In genomic region chr3:171165986-171166385, GRCh38 we compare ENCODE assay signal across 11 cellular contexts.
DNase-seq lines count a peak whose midpoint lies in the region; ATAC-seq and TF ChIP-seq lines count a peak whose summit lies in the region.
"Had no signal": no experiment of that assay in that cellular context is flagged by ENCODE, and none has a peak within 500 bp of the region (broad histone marks: within the 10 kb centered on the region; RNA-seq: fewer than 3 reads in every experiment).

No MANE protein-coding gene starts in this region.

- no peaks in the 10 kb centered on the region for H3F3A ChIP-seq in neural progenitor cell (ENCODE audit: low read depth)

- no peaks in the 10 kb centered on the region for H4K20me1 ChIP-seq in neural progenitor cell (ENCODE audit: low read depth)

- peaks cover 19% of the 10 kb centered on the region for H3K4me1 Mint-ChIP-seq in activated CD8-positive, alpha-beta memory T cell treated with anti-CD3 and anti-CD28 coated beads, Interleukin-2, amount 10 ng/mL, durations not matched to agents 7 days and 5 days
- peaks cover 24% of the 10 kb centered on the region for H3K4me1 Mint-ChIP-seq in activated CD4-positive, alpha-beta memory T cell treated with anti-CD3 and anti-CD28 coated beads for 36 hours (ENCODE audit: low read depth)
- H3K4me1 Mint-ChIP-seq in neural progenitor cell = peaks cover 10% of the 10 kb centered on the region

- intact Hi-C loops in activated CD4-positive, alpha-beta memory T cell treated with anti-CD3 and anti-CD28 coated beads for 36 hours (cut with micrococcal nuclease) = loop anchor here (1.0 to 10.0 kb wide), 4 partner anchors 19 to 1179 kb away; no protein-coding TSS in a partner anchor

- CTCF ChIA-PET in activated CD8-positive, alpha-beta memory T cell treated with anti-CD3 and anti-CD28 coated beads, Interleukin-2, amount 10 ng/mL, durations not matched to agents 7 days and 5 days (lab: Charles Lee) = interaction anchor here (1.2 to 1.3 kb wide), 2 partner anchors 400 to 606 kb away, joined by 4 read pairs; no protein-coding TSS in a partner anchor
- CTCF ChIA-PET in activated CD4-positive, alpha-beta memory T cell treated with anti-CD3 and anti-CD28 coated beads for 36 hours (lab: Charles Lee) = interaction anchor here (0.9 to 2.3 kb wide), 4 partner anchors 21 to 400 kb away, joined by 3 to 21 read pairs (median 4); no protein-coding TSS in a partner anchor

- no peak for TF ChIP-seq CTCF in neural progenitor cell (IDR thresholded peaks at IDR 0.05)

- no peak overlapping the region for H3K4me2 ChIP-seq in neural progenitor cell

- H3K27me3 ChIP-seq in neural progenitor cell = no peaks in the 10 kb centered on the region

- no peaks in the 10 kb centered on the region for H3K27me3 Mint-ChIP-seq in activated CD8-positive, alpha-beta memory T cell treated with anti-CD3 and anti-CD28 coated beads, Interleukin-2, amount 10 ng/mL, durations not matched to agents 7 days and 5 days
- H3K27me3 Mint-ChIP-seq in activated CD4-positive, alpha-beta memory T cell treated with anti-CD3 and anti-CD28 coated beads for 36 hours = no peaks in the 10 kb centered on the region
- H3K27me3 Mint-ChIP-seq in neural progenitor cell (ENCODE audit: insufficient read depth, low read depth) = no peaks in the 10 kb centered on the region

- H3K27ac ChIP-seq in neural progenitor cell = no peak overlapping the region
- H3K27ac ChIP-seq: WERI-Rb-1 had no signal

- H3K79me2 ChIP-seq in neural progenitor cell (ENCODE audit: low read depth) = no peaks in the 10 kb centered on the region

- peaks cover 7% of the 10 kb centered on the region for H3K9me3 Mint-ChIP-seq in activated CD8-positive, alpha-beta memory T cell treated with anti-CD3 and anti-CD28 coated beads, Interleukin-2, amount 10 ng/mL, durations not matched to agents 7 days and 5 days (ENCODE audit: low read depth)
- H3K9me3 Mint-ChIP-seq in activated CD4-positive, alpha-beta memory T cell treated with anti-CD3 and anti-CD28 coated beads for 36 hours = peaks cover 5% of the 10 kb centered on the region
- H3K9me3 Mint-ChIP-seq in neural progenitor cell = peaks cover 14% of the 10 kb centered on the region

- no peak overlapping the region for H3K9ac ChIP-seq in neural progenitor cell

- H3K9me3 ChIP-seq in neural progenitor cell (ENCODE audit: low read depth) = no peaks in the 10 kb centered on the region

- H3K36me3 ChIP-seq in neural progenitor cell = peaks cover 4% of the 10 kb centered on the region

- peaks cover 43% of the 10 kb centered on the region for H3K36me3 Mint-ChIP-seq in activated CD8-positive, alpha-beta memory T cell treated with anti-CD3 and anti-CD28 coated beads, Interleukin-2, amount 10 ng/mL, durations not matched to agents 7 days and 5 days
- H3K36me3 Mint-ChIP-seq in activated CD4-positive, alpha-beta memory T cell treated with anti-CD3 and anti-CD28 coated beads for 36 hours = peaks cover 37% of the 10 kb centered on the region
- peaks cover 50% of the 10 kb centered on the region for H3K36me3 Mint-ChIP-seq in neural progenitor cell

- peak; percentile 75 for ATAC-seq in activated CD8-positive, alpha-beta memory T cell treated with anti-CD3 and anti-CD28 coated beads, Interleukin-2, amount 10 ng/mL, durations not matched to agents 7 days and 5 days
- ATAC-seq in HG02571 (IDR thresholded peaks at IDR 0.05; ENCODE audit: unreplicated experiment) = peak; percentile 45

- DNase-seq in activated CD8-positive, alpha-beta memory T cell treated with anti-CD3 and anti-CD28 coated beads, Interleukin-2, amount 10 ng/mL, durations not matched to agents 7 days and 5 days = no peak
- no peak for DNase-seq in activated CD8-positive, alpha-beta memory T cell treated with anti-CD3 and anti-CD28 coated beads, Interleukin-2, amount 50 U/mL, for 4 hours
- DNase-seq in activated CD4-positive, alpha-beta memory T cell treated with anti-CD3 and anti-CD28 coated beads for 36 hours = no peak
- DNase-seq in neural progenitor cell (ENCODE audit: low spot score) (no peak), glomerular visceral epithelial cell (ENCODE audit: extremely low spot score) (no peak), C1 segment of cervical spinal cord (lab: John Stamatoyannopoulos, UW) (no peak), mucosa of gallbladder (ENCODE audit: low spot score) (no peak)
- DNase-seq: ACHN, head of caudate nucleus, WERI-Rb-1 had no signal

- peaks cover 6% of the 10 kb centered on the region for H3K4me1 ChIP-seq in neural progenitor cell

- H3K4me3 ChIP-seq in neural progenitor cell = no peak overlapping the region

- H3K27ac Mint-ChIP-seq in activated CD8-positive, alpha-beta memory T cell treated with anti-CD3 and anti-CD28 coated beads, Interleukin-2, amount 10 ng/mL, durations not matched to agents 7 days and 5 days = peak overlapping the region; percentile 82
- H3K27ac Mint-ChIP-seq in activated CD4-positive, alpha-beta memory T cell treated with anti-CD3 and anti-CD28 coated beads for 36 hours = peak overlapping the region; percentile 77
- no peak overlapping the region for H3K27ac Mint-ChIP-seq in neural progenitor cell

- H2AFZ ChIP-seq in neural progenitor cell (replicated peaks) = peak overlapping the region; percentile 9

- peak overlapping the region; percentile 38 for H3K4me3 Mint-ChIP-seq in activated CD8-positive, alpha-beta memory T cell treated with anti-CD3 and anti-CD28 coated beads, Interleukin-2, amount 10 ng/mL, durations not matched to agents 7 days and 5 days
- H3K4me3 Mint-ChIP-seq in activated CD4-positive, alpha-beta memory T cell treated with anti-CD3 and anti-CD28 coated beads for 36 hours = no peak overlapping the region
- H3K4me3 Mint-ChIP-seq in neural progenitor cell = no peak overlapping the region

- POLR2A ChIA-PET in activated CD4-positive, alpha-beta memory T cell treated with anti-CD3 and anti-CD28 coated beads for 36 hours (lab: Charles Lee) = interaction anchor here (0.9 to 1.2 kb wide), 3 partner anchors 23 to 116 kb away, joined by 3 read pairs; no protein-coding TSS in a partner anchor
